In genomic region chr2:53827398-53828175, GRCh38 we compare ENCODE assay signal across 16 cellular contexts. TPM values are rescaled to one million over a fixed set of nuclear protein-coding genes. Genes with fewer than 3 reads are reported as not detected.
DNase-seq lines count a peak whose midpoint lies in the region; ATAC-seq and TF ChIP-seq lines count a peak whose summit lies in the region.
"Had no signal": no experiment of that assay in that cellular context is flagged by ENCODE, and none has a peak within 500 bp of the region (broad histone marks: within the 10 kb centered on the region; RNA-seq: fewer than 3 reads in every experiment).

No MANE protein-coding gene starts in this region.

- no peak for DNase-seq in H9
- DNase-seq in caudate nucleus (lab: John Stamatoyannopoulos, UW) = peak in 5 of 61 donors; percentile 9 to 50 (median 13)
- DNase-seq in gastrocnemius medialis = no peak
- DNase-seq in mucosa of descending colon = no peak
- no peak for DNase-seq in CD1c-positive myeloid dendritic cell (ENCODE audit: extremely low spot score)
- no peak for DNase-seq in WERI-Rb-1
- DNase-seq: activated effector memory CD4-positive, alpha-beta T cell treated with Interleukin-2 at 50 U/mL for 16 hours; DMS53; naive thymus-derived CD8-positive, alpha-beta T cell; NCI-H146; NCI-H446 treated with DMSO at 0.1 percent for 48 hours; T-helper 2 cell had no signal

- H2BK120ac ChIP-seq in H9 (ENCODE audit: low read depth, low read length, poor library complexity, severe bottlenecking) = no peak overlapping the region

- no peaks in the 10 kb centered on the region for H4K20me1 ChIP-seq in H9 (ENCODE audit: control insufficient read depth, insufficient read depth, insufficient read length)

- H3K18ac ChIP-seq in H9 (ENCODE audit: insufficient read length, low read depth, low read length) = no peak overlapping the region

- H3K14ac ChIP-seq in H9 (ENCODE audit: insufficient read depth, low read length) = no peak overlapping the region

- H2BK15ac ChIP-seq in H9 (ENCODE audit: low read depth, low read length) = no peak overlapping the region

- no peak overlapping the region for H2AK5ac ChIP-seq in H9 (ENCODE audit: insufficient read length, low read length)

- H4K8ac ChIP-seq in H9 (replicated peaks; ENCODE audit: insufficient read length, low read depth, low read length) = no peak overlapping the region

- H3K4me1 ChIP-seq in H9 (ENCODE audit: insufficient read depth, low read length) (peaks cover 10% of the 10 kb centered on the region; the same call in 1 of the 2 replicates), iPS-20b (ENCODE audit: insufficient read depth, low read length) (peaks cover 22% of the 10 kb centered on the region), gastrocnemius medialis (peaks cover 16 to 23% of the 10 kb centered on the region in 2 donors), mucosa of descending colon (ENCODE audit: low read depth) (no peaks in the 10 kb centered on the region)

- no peak overlapping the region for H3K4ac ChIP-seq in H9 (ENCODE audit: low read depth, low read length)

- no peaks in the 10 kb centered on the region for H3K79me1 ChIP-seq in H9 (ENCODE audit: insufficient read depth, low read depth, low read length, poor library complexity, severe bottlenecking)

- no peak overlapping the region for H2BK5ac ChIP-seq in H9 (ENCODE audit: insufficient read length, low read length)

- no peaks in the 10 kb centered on the region for H3K79me2 ChIP-seq in H9 (ENCODE audit: insufficient read depth, low read length)

- H3K23me2 ChIP-seq in H9 (ENCODE audit: insufficient read length, low read depth, low read length, poor library complexity, severe bottlenecking) = no peaks in the 10 kb centered on the region

- no peak overlapping the region for H2BK12ac ChIP-seq in H9 (ENCODE audit: insufficient read length, low read depth, low read length)

- no peaks in the 10 kb centered on the region for H3K9me3 ChIP-seq in H9 (ENCODE audit: control insufficient read depth, low read depth, low read length)
- H3K9me3 ChIP-seq in iPS-20b (ENCODE audit: insufficient read depth, low read depth, low read length) = no peaks in the 10 kb centered on the region
- H3K9me3 ChIP-seq in gastrocnemius medialis = no peaks in the 10 kb centered on the region
- H3K9me3 ChIP-seq in mucosa of descending colon = no peaks in the 10 kb centered on the region
- no peaks in the 10 kb centered on the region for H3K9me3 ChIP-seq in WERI-Rb-1 (ENCODE audit: severe bottlenecking)

- H3K23ac ChIP-seq in H9 (ENCODE audit: insufficient read length, low read depth, low read length) = no peak overlapping the region

- H3T11ph ChIP-seq in H9 (ENCODE audit: low read length) = no peak overlapping the region

- no peak overlapping the region for H4K5ac ChIP-seq in H9 (ENCODE audit: insufficient read length, low read depth, low read length)

- intact Hi-C loops in gastrocnemius medialis (cut with DNase I; ENCODE audit: low total_unique reads) (no loop called here), mucosa of descending colon (cut with DNase I, micrococcal nuclease) (no loop called here)

- no CpG with 5 or more reads among the region's 3 CpGs for WGBS in H9 (ENCODE audit: extremely low coverage, insufficient read length, low lambda C conversion rate)

- peaks cover 29 to 30% of the 10 kb centered on the region in 2 experiments for H3K4me1 Mint-ChIP-seq in H9
- H3K4me1 Mint-ChIP-seq: naive thymus-derived CD8-positive, alpha-beta T cell had no signal

- peak overlapping the region; percentile 13; the same call in 1 of the 2 replicates for H3K4me3 ChIP-seq in iPS-20b (ENCODE audit: low read length)
- no peak overlapping the region for H3K4me3 ChIP-seq in gastrocnemius medialis
- no peak overlapping the region for H3K4me3 ChIP-seq in mucosa of descending colon
- no peak overlapping the region for H3K4me3 ChIP-seq in WERI-Rb-1 (ENCODE audit: low read depth, low read length)
- H3K4me3 ChIP-seq: thoracic aorta had no signal

- peak overlapping the region in 1 of 2 experiments; percentile 28; a peak in 2 of 5 replicates for H3K4me3 Mint-ChIP-seq in H9
- H3K4me3 Mint-ChIP-seq: dendritic cell treated with granulocyte-macrophage colony-stimulating factor and Interleukin-4, amounts not matched to agents 40 ng/mL and 50 ng/mL, for 4 days; naive thymus-derived CD8-positive, alpha-beta T cell had no signal

- H3K9ac ChIP-seq in H9 (ENCODE audit: extremely low read depth, insufficient read length, low read length) (no peak overlapping the region), iPS-20b (ENCODE audit: low read depth, low read length) (peak overlapping the region; percentile 42; the same call in 1 of the 2 replicates)

- no peak overlapping the region for H2AFZ ChIP-seq in H9 (ENCODE audit: low read length)

- H4K91ac ChIP-seq in H9 (ENCODE audit: insufficient read length, low read depth, low read length) = no peak overlapping the region

- in situ Hi-C loops in gastrocnemius medialis (cut with MboI; ENCODE audit: low sequenced_read_pairs in 4 of 4) = no loop called here

- no peaks in the 10 kb centered on the region for H3K36me3 ChIP-seq in iPS-20b (ENCODE audit: insufficient read depth, low read depth, low read length)
- H3K36me3 ChIP-seq in gastrocnemius medialis = no peaks in the 10 kb centered on the region
- no peaks in the 10 kb centered on the region for H3K36me3 ChIP-seq in mucosa of descending colon (ENCODE audit: low read depth)
- H3K36me3 ChIP-seq in WERI-Rb-1 = no peaks in the 10 kb centered on the region; the same call in 1 of the 2 replicates
- H3K36me3 ChIP-seq: thoracic aorta had no signal

- ATAC-seq in gastrocnemius medialis = no peak
- ATAC-seq in mucosa of descending colon = no peak
- ATAC-seq: activated CD4-positive, CD25-positive, alpha-beta regulatory T cell treated with anti-CD3 and anti-CD28 coated beads, Interleukin-2, amount 50 U/mL, for 24 hours; naive thymus-derived CD8-positive, alpha-beta T cell had no signal

- no peak for TF ChIP-seq POLR2A in gastrocnemius medialis (IDR thresholded peaks at IDR 0.05)

- H3K27me3 Mint-ChIP-seq in H9 (ENCODE audit: low read depth) = no peaks in the 10 kb centered on the region
- H3K27me3 Mint-ChIP-seq: dendritic cell treated with granulocyte-macrophage colony-stimulating factor and Interleukin-4, amounts not matched to agents 40 ng/mL and 50 ng/mL, for 4 days; naive thymus-derived CD8-positive, alpha-beta T cell had no signal

- H2BK20ac ChIP-seq in H9 (ENCODE audit: low read depth, low read length, poor library complexity, severe bottlenecking) = no peak overlapping the region

- H3K36me3 Mint-ChIP-seq in H9 (ENCODE audit: insufficient read depth in 1 of 3, low read depth in 3 of 3) = no peaks in the 10 kb centered on the region

- no peak overlapping the region for H3K4me2 ChIP-seq in H9 (ENCODE audit: insufficient read depth, insufficient read length, low read length)

- H3K9me3 Mint-ChIP-seq in H9 = no peaks in the 10 kb centered on the region
- H3K9me3 Mint-ChIP-seq: dendritic cell treated with granulocyte-macrophage colony-stimulating factor and Interleukin-4, amounts not matched to agents 40 ng/mL and 50 ng/mL, for 4 days had no signal

- H3K56ac ChIP-seq in H9 (ENCODE audit: insufficient read length, low read depth, low read length) = no peak overlapping the region

- H3K27ac ChIP-seq in H9 (ENCODE audit: insufficient read length, low read depth, low read length) = peak overlapping the region; percentile 12
- peak overlapping the region; percentile 94 for H3K27ac ChIP-seq in caudate nucleus (ENCODE audit: low read depth, low read length)
- peak overlapping the region; percentile 3 for H3K27ac ChIP-seq in iPS-20b (ENCODE audit: low read length)
- H3K27ac ChIP-seq in gastrocnemius medialis = peak overlapping the region; percentile 45 to 76 (median 68)
- no peak overlapping the region for H3K27ac ChIP-seq in WERI-Rb-1
- H3K27ac ChIP-seq: thoracic aorta had no signal

- H3K27me3 ChIP-seq in H9 (ENCODE audit: insufficient read depth, low read length) (no peaks in the 10 kb centered on the region), iPS-20b (ENCODE audit: insufficient read depth, low read length) (no peaks in the 10 kb centered on the region), gastrocnemius medialis (no peaks in the 10 kb centered on the region), WERI-Rb-1 (ENCODE audit: insufficient read depth, low read depth, severe bottlenecking) (no peaks in the 10 kb centered on the region)

- peak overlapping the region; percentile 21 to 85 (median 27); a peak in 5 of 7 replicates for H3K27ac Mint-ChIP-seq in H9
- H3K27ac Mint-ChIP-seq: dendritic cell treated with granulocyte-macrophage colony-stimulating factor and Interleukin-4, amounts not matched to agents 40 ng/mL and 50 ng/mL, for 4 days had no signal

- no peak for TF ChIP-seq CTCF in H9 (conservative IDR thresholded peaks at IDR 0.05)
- no peak for TF ChIP-seq CTCF in gastrocnemius medialis (IDR thresholded peaks at IDR 0.05 in 4 of 5, conservative IDR thresholded peaks at IDR 0.05 in 1 of 5)
- TF ChIP-seq CTCF in mucosa of descending colon (IDR thresholded peaks at IDR 0.05) = no peak
- TF ChIP-seq CTCF in WERI-Rb-1 (IDR thresholded peaks at IDR 0.05; ENCODE audit: low read depth, low read length) = no peak

RNA-seq across cellular contexts. Expression of gene GPR75, which starts 32.2 kb away (rescaled TPM):
- 4.4 and 5.3 TPM in 2 replicates for total RNA-seq in H9 (2021)
- 10 to 100 TPM in 1 of 4 donors, 1 to 10 TPM in 2, under 1 TPM in 1; 0.80 to 19.6 (median 1.3) TPM for total RNA-seq in gastrocnemius medialis
- 1 to 10 TPM; 1.3 to 2.9 (median 2.1) TPM for total RNA-seq in mucosa of descending colon

RNA-seq across cellular contexts. Expression of gene ERLEC1, which starts 40.7 kb away (rescaled TPM):
- total RNA-seq in H9 (2021) (21.6 and 23.3 TPM in 2 replicates), gastrocnemius medialis (10 to 100 TPM; 26.7 to 53.6 (median 28.9) TPM), mucosa of descending colon (10 to 100 TPM; 31.9 to 40.1 (median 34.5) TPM)

RNA-seq across cellular contexts. Expression of gene ASB3, which starts 40.8 kb away (rescaled TPM):
- total RNA-seq in H9 (2021) (23.1 and 25.5 TPM in 2 replicates), gastrocnemius medialis (1 to 10 TPM; 5.0 to 7.6 (median 6.4) TPM), mucosa of descending colon (10 to 100 TPM; 11.6 to 16.8 (median 14.9) TPM)

RNA-seq across cellular contexts. Expression of gene CHAC2, which starts 60.0 kb away (rescaled TPM):
- total RNA-seq in H9 (2021) (10.7 and 11.3 TPM in 2 replicates), gastrocnemius medialis (10 to 100 TPM in 1 of 4 donors, 1 to 10 TPM in 3; 3.7 to 10.3 (median 6.0) TPM), mucosa of descending colon (1 to 10 TPM; 3.1 to 4.7 (median 3.3) TPM)
